25 cellular contexts compared by ENCODE assay signal in the genomic region with DNA sequence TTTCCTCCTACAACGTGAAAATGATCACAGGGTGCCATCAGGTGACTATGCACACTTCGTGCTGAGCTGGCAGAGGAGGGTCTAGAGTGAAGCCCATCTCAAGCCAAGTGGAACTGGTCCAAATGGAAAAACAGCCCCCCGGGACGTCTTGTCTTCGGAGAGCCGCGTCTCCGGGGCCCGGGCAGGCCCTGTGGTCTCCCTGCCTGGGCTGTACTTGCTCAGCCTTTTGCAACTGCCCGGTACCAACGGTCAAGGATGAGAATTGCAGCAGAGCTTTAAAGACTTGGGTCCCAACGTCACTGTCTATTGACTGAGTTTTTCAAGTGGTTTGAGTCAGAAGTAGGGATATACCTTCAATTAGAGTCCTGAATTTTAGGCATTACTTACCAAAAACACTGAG.
"Had no signal": no experiment of that assay in that cellular context is flagged by ENCODE, and none has a peak within 500 bp of the region (broad histone marks: within the 10 kb centered on the region; RNA-seq: fewer than 3 reads in every experiment).

No MANE protein-coding gene starts in this region.

- H3K27me3 ChIP-seq: right lobe of liver, testis had no signal

- H3K4me3 ChIP-seq: gastroesophageal sphincter, heart left ventricle, right lobe of liver, smooth muscle cell, testis had no signal

- H3K9me3 ChIP-seq: gastroesophageal sphincter, heart left ventricle, right lobe of liver, testis had no signal

- H3K4me3 Mint-ChIP-seq: activated naive CD4-positive, alpha-beta T cell treated with anti-CD3 and anti-CD28 coated beads for 36 hours; activated naive CD8-positive, alpha-beta T cell treated with anti-CD3 and anti-CD28 coated beads, Interleukin-2, amount 10 ng/mL, durations not matched to agents 7 days and 5 days; activated T-cell treated with anti-CD3 and anti-CD28 coated beads, Interleukin-2, amount 50 U/mL, for 24 hours; endodermal cell; nephron progenitor cell; stimulated activated naive B cell treated with anti-CD40 and anti-IgM and Interleukin-4, amounts not matched to agents 10 μg/mL and 1 μg/mL and 100 μg/mL, for 72 hours; type B pancreatic cell had no signal

- H3K4me2 ChIP-seq: smooth muscle cell had no signal

- H3K27me3 Mint-ChIP-seq: activated naive CD8-positive, alpha-beta T cell treated with anti-CD3 and anti-CD28 coated beads, Interleukin-2, amount 10 ng/mL, durations not matched to agents 7 days and 5 days; activated T-cell treated with anti-CD3 and anti-CD28 coated beads, Interleukin-2, amount 50 U/mL, for 24 hours; stimulated activated naive B cell treated with anti-CD40 and anti-IgM and Interleukin-4, amounts not matched to agents 10 μg/mL and 1 μg/mL and 100 μg/mL, for 72 hours had no signal

- H3K36me3 ChIP-seq: gastroesophageal sphincter, heart left ventricle, right lobe of liver had no signal

- H3K9me3 Mint-ChIP-seq: activated naive CD4-positive, alpha-beta T cell treated with anti-CD3 and anti-CD28 coated beads for 36 hours; activated naive CD8-positive, alpha-beta T cell treated with anti-CD3 and anti-CD28 coated beads, Interleukin-2, amount 10 ng/mL, durations not matched to agents 7 days and 5 days; activated T-cell treated with anti-CD3 and anti-CD28 coated beads, Interleukin-2, amount 50 U/mL, for 24 hours; type B pancreatic cell had no signal

- H3K36me3 Mint-ChIP-seq: activated naive CD8-positive, alpha-beta T cell treated with anti-CD3 and anti-CD28 coated beads, Interleukin-2, amount 10 ng/mL, durations not matched to agents 7 days and 5 days; type B pancreatic cell had no signal

- H3K27ac ChIP-seq: epithelial cell of prostate, gastroesophageal sphincter, heart left ventricle, right lobe of liver, testis had no signal

- H3K27ac Mint-ChIP-seq: activated naive CD4-positive, alpha-beta T cell treated with anti-CD3 and anti-CD28 coated beads for 36 hours; activated naive CD8-positive, alpha-beta T cell treated with anti-CD3 and anti-CD28 coated beads, Interleukin-2, amount 10 ng/mL, durations not matched to agents 7 days and 5 days; activated T-cell treated with anti-CD3 and anti-CD28 coated beads, Interleukin-2, amount 50 U/mL, for 24 hours; activated T-helper 2 cell treated with anti-CD3 and anti-CD28 coated beads, Interferon-gamma antibody, Interleukin-2, Interleukin-4, amounts not matched to agents 10 μg/mL and 5 μg/mL and 100 μg/mL, durations not matched to agents 14 hours and 24 hours and 36 hours; endodermal cell; nephron progenitor cell; stimulated activated naive B cell treated with anti-CD40 and anti-IgM and Interleukin-4, amounts not matched to agents 10 μg/mL and 1 μg/mL and 100 μg/mL, for 72 hours; type B pancreatic cell had no signal

- H3K4me1 ChIP-seq: gastroesophageal sphincter, heart left ventricle, right lobe of liver, testis had no signal

- H3K4me1 Mint-ChIP-seq: activated naive CD8-positive, alpha-beta T cell treated with anti-CD3 and anti-CD28 coated beads, Interleukin-2, amount 10 ng/mL, durations not matched to agents 7 days and 5 days; endodermal cell; stimulated activated naive B cell treated with anti-CD40 and anti-IgM and Interleukin-4, amounts not matched to agents 10 μg/mL and 1 μg/mL and 100 μg/mL, for 72 hours had no signal

- ATAC-seq: gastroesophageal sphincter; heart left ventricle; left colon; right lobe of liver; stimulated activated naive B cell treated with anti-CD40 and anti-IgM and Interleukin-4, amounts not matched to agents 10 μg/mL and 1 μg/mL and 100 μg/mL, for 72 hours had no signal

- DNase-seq: activated CD4-positive, alpha-beta T cell treated with anti-CD3 and anti-CD28 coated beads, Interleukin-2, amount 50 U/mL, for 4 hours; activated CD8-positive, alpha-beta memory T cell treated with anti-CD3 and anti-CD28 coated beads for 24 hours; activated CD8-positive, alpha-beta memory T cell treated with anti-CD3 and anti-CD28 coated beads, Interleukin-2, amount 50 U/mL, for 4 hours; activated naive CD4-positive, alpha-beta T cell treated with anti-CD3 and anti-CD28 coated beads for 36 hours; activated naive CD8-positive, alpha-beta T cell treated with anti-CD3 and anti-CD28 coated beads, Interleukin-2, amount 10 ng/mL, durations not matched to agents 7 days and 5 days; activated T-cell treated with anti-CD3 and anti-CD28 coated beads, Interleukin-2, amount 50 U/mL, for 24 hours; amniotic stem cell; cerebellar nuclear complex; cortex of kidney; endodermal cell; islet precursor cell; left colon; nephron progenitor cell; stimulated activated CD4-positive, alpha-beta T cell treated with anti-CD3 and anti-CD28 coated beads, Interleukin-2, amount 100 ng/mL, for 48 hours; stimulated activated CD8-positive, alpha-beta memory T cell treated with anti-CD3 and anti-CD28 coated beads, Interleukin-4, amount 100 ng/mL, for 48 hours; stimulated activated naive B cell treated with anti-CD40 and anti-IgM and Interleukin-4, amounts not matched to agents 10 μg/mL and 1 μg/mL and 100 μg/mL, for 72 hours; T-helper 9 cell; testis had no signal
